Comparison of ENCODE assay signal across 27 cellular contexts in genomic region chr21:18220498-18220897, GRCh38.
DNase-seq lines count a peak whose midpoint lies in the region; TF ChIP-seq lines count a peak whose summit lies in the region.
"Had no signal": no experiment of that assay in that cellular context is flagged by ENCODE, and none has a peak within 500 bp of the region (broad histone marks: within the 10 kb centered on the region; RNA-seq: fewer than 3 reads in every experiment).

No MANE protein-coding gene starts in this region.

- no peak overlapping the region for H3K27ac ChIP-seq in HEK293 (ENCODE audit: extremely low read depth, low read depth, low read length)
- H3K27ac ChIP-seq: 22Rv1; A549; BLaER1; BLaER1 treated with 17β-estradiol and CSF1 and Interleukin-3, amounts not matched to agents 10 nM and 100 nM; C4-2B had no signal

- CTCF ChIA-PET in HEK293 (lab: Yijun Ruan, JAX), result interaction anchor here (2.0 kb wide), 1 partner anchor 295 kb away, joined by 5 read pairs; no protein-coding TSS in a partner anchor

- H3K36me3 ChIP-seq in HEK293 (ENCODE audit: control insufficient read depth in 2 of 2, insufficient read depth in 1 of 2, low read length in 2 of 2), result no peaks in the 10 kb centered on the region
- H3K36me3 ChIP-seq: BE2C; BLaER1; BLaER1 treated with 17β-estradiol and CSF1 and Interleukin-3, amounts not matched to agents 10 nM and 100 nM had no signal

- no peaks in the 10 kb centered on the region for H3K4me1 ChIP-seq in HEK293 (ENCODE audit: control insufficient read depth, insufficient read depth, low read length)
- H3K4me1 ChIP-seq: A549; BE2C; BLaER1; BLaER1 treated with 17β-estradiol and CSF1 and Interleukin-3, amounts not matched to agents 10 nM and 100 nM; Caco-2 had no signal

- DNase-seq in RPMI8226, result no peak
- DNase-seq: 8988T; ACHN; AML-193; BE2C; C1 segment of cervical spinal cord; Caco-2; Calu3; CD4-positive, alpha-beta memory T cell; CD4-positive, alpha-beta T cell; CD4-positive, CD25-positive, alpha-beta regulatory T cell; CD8-positive, alpha-beta memory T cell; CD8-positive, alpha-beta T cell; COR-L47; DMS 273 treated with DMSO at 0.1 percent for 48 hours; DMS153; DMS53; DMS79; DMS79 treated with DMSO at 0.1 percent for 48 hours; DND-41; EL had no signal

- H3K9me3 ChIP-seq in HEK293 (ENCODE audit: control insufficient read depth, insufficient read depth, low read depth, low read length), result no peaks in the 10 kb centered on the region; the same call in 1 of the 2 replicates
- H3K9me3 ChIP-seq: A549, BE2C, Caco-2 had no signal

- H3K4me3 ChIP-seq in HEK293 (ENCODE audit: low read depth, low read length), result no peak overlapping the region
- H3K4me3 ChIP-seq: A549; BLaER1; BLaER1 treated with 17β-estradiol and CSF1 and Interleukin-3, amounts not matched to agents 10 nM and 100 nM had no signal

- no peak for TF ChIP-seq CTCF in HEK293 (tag by site-specific recombination; IDR thresholded peaks at IDR 0.05)

- POLR2A ChIA-PET in HEK293 (lab: Yijun Ruan, JAX), result no interaction called here

TF ChIP-seq in HEK293, 187 proteins besides CTCF, POLR2A, EP300 and RAD21:
- TF ChIP-seq ZNF155 (tag by site-specific recombination; IDR thresholded peaks at IDR 0.05) (no peak), SETDB1 (IDR thresholded peaks at IDR 0.05; ENCODE audit: insufficient read length, low read length) (peak; percentile 90), ZNF76 (tag by site-specific recombination; IDR thresholded peaks at IDR 0.05; ENCODE audit: borderline replicate concordance, low read depth) (no peak), ZNF843 (tag by site-specific recombination; IDR thresholded peaks at IDR 0.05) (no peak)
TF ChIP-seq in HEK293: peak in this region for 1.
